ENCODE assay signal across 8 cellular contexts in genomic region chr3:171049831-171050444, GRCh38. TPM values are rescaled to one million over a fixed set of nuclear protein-coding genes. Genes with fewer than 3 reads are reported as not detected.
DNase-seq lines count a peak whose midpoint lies in the region; ATAC-seq and TF ChIP-seq lines count a peak whose summit lies in the region.

No MANE protein-coding gene starts in this region.

- H3K36me3 Mint-ChIP-seq in Calu3 (ENCODE audit: insufficient read depth, unreplicated experiment), result no peaks in the 10 kb centered on the region
- H3K36me3 Mint-ChIP-seq in activated T-cell treated with anti-CD3 and anti-CD28 coated beads, Interleukin-2, amount 50 U/mL, for 24 hours (ENCODE audit: low read depth), result no peaks in the 10 kb centered on the region

- no peaks in the 10 kb centered on the region for H3K9me3 Mint-ChIP-seq in Calu3 (ENCODE audit: low read depth, unreplicated experiment)
- H3K9me3 Mint-ChIP-seq in activated T-cell treated with anti-CD3 and anti-CD28 coated beads, Interleukin-2, amount 50 U/mL, for 24 hours, result peaks cover 10% of the 10 kb centered on the region

- H3K27me3 Mint-ChIP-seq in Calu3 (ENCODE audit: unreplicated experiment), result no peaks in the 10 kb centered on the region
- H3K27me3 Mint-ChIP-seq in activated T-cell treated with anti-CD3 and anti-CD28 coated beads, Interleukin-2, amount 50 U/mL, for 24 hours, result peaks cover 20% of the 10 kb centered on the region

- BruUV-seq in Calu3 (replicated peaks; lab: Mats Ljungman, UMichigan), result no TSS peak

- H3K9ac ChIP-seq in neuronal stem cell (ENCODE audit: low read depth, low read length, poor library complexity), result no peak overlapping the region

- no peak overlapping the region for H3K18ac ChIP-seq in neuronal stem cell (ENCODE audit: low read length)

- H3K4ac ChIP-seq in neuronal stem cell (ENCODE audit: low read length), result no peak overlapping the region

- H4K8ac ChIP-seq in neuronal stem cell (ENCODE audit: low read depth, low read length), result no peak overlapping the region

- ATAC-seq in GM19324 (IDR thresholded peaks at IDR 0.05; ENCODE audit: low FRiP score, unreplicated experiment) (peak; percentile 82), HG03354 (IDR thresholded peaks at IDR 0.05; ENCODE audit: poor library complexity, severe bottlenecking, unreplicated experiment) (peak; percentile 96)

- CTCF ChIA-PET in Calu3 (lab: Charles Lee), result interaction anchor here (0.6 to 1.9 kb wide), 17 partner anchors 11 to 517 kb away, joined by 3 to 16 read pairs (median 4); partner anchors contain the start of gene TNIK

- TF ChIP-seq CTCF in Calu3 (IDR thresholded peaks at IDR 0.05; ENCODE audit: unreplicated experiment) (peak; percentile 90), fibroblast of pulmonary artery (IDR thresholded peaks at IDR 0.05; ENCODE audit: low read length, missing control alignments) (peak; percentile 75)

- no peak overlapping the region for H2AK5ac ChIP-seq in neuronal stem cell (ENCODE audit: low read depth, low read length)

- H3K27ac Mint-ChIP-seq in Calu3 (ENCODE audit: unreplicated experiment), result peak overlapping the region; percentile 11
- H3K27ac Mint-ChIP-seq in activated T-cell treated with anti-CD3 and anti-CD28 coated beads, Interleukin-2, amount 50 U/mL, for 24 hours, result no peak overlapping the region

- H4K91ac ChIP-seq in neuronal stem cell (ENCODE audit: low read depth, low read length, poor library complexity), result no peak overlapping the region

- H3K4me1 Mint-ChIP-seq in Calu3 (ENCODE audit: low read depth, unreplicated experiment), result peaks cover 28% of the 10 kb centered on the region
- no peaks in the 10 kb centered on the region for H3K4me1 Mint-ChIP-seq in activated T-cell treated with anti-CD3 and anti-CD28 coated beads, Interleukin-2, amount 50 U/mL, for 24 hours (ENCODE audit: low read depth)

- intact Hi-C loops in Calu3 (cut with micrococcal nuclease; ENCODE audit: unreplicated experiment), result loop anchor here (1.0 to 5.0 kb wide), 5 partner anchors 88 to 517 kb away; partner anchors contain the start of gene TNIK

- no CpG with 5 or more reads among the region's 6 CpGs for WGBS in neuronal stem cell (ENCODE audit: extremely low coverage in 2 of 2, insufficient read length in 2 of 2, insufficient replicate concordance in 1 of 2), 2 donors

- peaks cover 0 to 1% of the 10 kb centered on the region in 2 donors for H3K4me1 ChIP-seq in neuronal stem cell (ENCODE audit: control insufficient read depth in 2 of 2, insufficient read depth in 1 of 2, low read depth in 1 of 2, low read length in 2 of 2)

- no peak overlapping the region for H2BK15ac ChIP-seq in neuronal stem cell (ENCODE audit: low read length)

- H3K27me3 ChIP-seq in neuronal stem cell (ENCODE audit: control insufficient read depth in 3 of 3, insufficient read depth in 3 of 3, low read depth in 1 of 3, low read length in 3 of 3), result no peaks in the 10 kb centered on the region

- no peak overlapping the region for H2BK5ac ChIP-seq in neuronal stem cell (ENCODE audit: low read length)

- no peak overlapping the region for H2BK120ac ChIP-seq in neuronal stem cell (ENCODE audit: low read depth, low read length)

- H3K4me3 ChIP-seq in fibroblast of pulmonary artery (replicated peaks; ENCODE audit: low read depth, low read length), result no peak overlapping the region
- no peak overlapping the region for H3K4me3 ChIP-seq in neuronal stem cell (ENCODE audit: low read length in 2 of 2)

- no peak overlapping the region for H2BK12ac ChIP-seq in neuronal stem cell (ENCODE audit: low read length)

- no peaks in the 10 kb centered on the region for H3K36me3 ChIP-seq in neuronal stem cell (replicated peaks in 1 of 2; ENCODE audit: control insufficient read depth in 2 of 2, insufficient read depth in 2 of 2, low read length in 2 of 2)

- DNase-seq in Calu3, result peak; percentile 80
- peak; percentile 52 for DNase-seq in NCI-H69 (lab: John Stamatoyannopoulos, UW)
- DNase-seq in activated T-cell treated with anti-CD3 and anti-CD28 coated beads, Interleukin-2, amount 50 U/mL, for 24 hours, result peak; percentile 40
- peak; percentile 77 for DNase-seq in fibroblast of pulmonary artery (ENCODE audit: low read depth)
- peak; percentile 48 for DNase-seq in neuronal stem cell (ENCODE audit: low spot score)
- no peak for DNase-seq in 8988T

- no peaks in the 10 kb centered on the region for H3K9me3 ChIP-seq in neuronal stem cell (replicated peaks in 1 of 2; ENCODE audit: control insufficient read depth in 2 of 2, insufficient read depth in 1 of 2, low read depth in 1 of 2, low read length in 2 of 2)

- H3K27ac ChIP-seq in neuronal stem cell (replicated peaks; ENCODE audit: low read length), result no peak overlapping the region

- no peaks in the 10 kb centered on the region for H3K79me1 ChIP-seq in neuronal stem cell (ENCODE audit: low read depth, low read length)

- H3K4me3 Mint-ChIP-seq in Calu3 (ENCODE audit: low read depth, unreplicated experiment), result no peak overlapping the region
- H3K4me3 Mint-ChIP-seq in activated T-cell treated with anti-CD3 and anti-CD28 coated beads, Interleukin-2, amount 50 U/mL, for 24 hours, result no peak overlapping the region

- no peak overlapping the region for H3K23ac ChIP-seq in neuronal stem cell (ENCODE audit: low read depth, low read length, poor library complexity)

- H3K4me2 ChIP-seq in neuronal stem cell (ENCODE audit: insufficient read depth, low read length, poor library complexity, severe bottlenecking), result no peak overlapping the region

- no peak overlapping the region for H3K14ac ChIP-seq in neuronal stem cell (ENCODE audit: low read length)

- H2AFZ ChIP-seq in neuronal stem cell (ENCODE audit: low read length), result no peak overlapping the region

RNA-seq across cellular contexts. Expression of gene SLC2A2, which starts 23.4 kb away (rescaled TPM):
- total RNA-seq in Calu3 (2022), result 0.09 and 0.95 TPM in 2 replicates
- not detected for polyA plus RNA-seq in neuronal stem cell (2013, experiment 1 of 2)
- not detected for polyA plus RNA-seq in neuronal stem cell (2013, experiment 2 of 2)
